ENCODE assay signal across 8 cellular contexts in the genomic region with DNA sequence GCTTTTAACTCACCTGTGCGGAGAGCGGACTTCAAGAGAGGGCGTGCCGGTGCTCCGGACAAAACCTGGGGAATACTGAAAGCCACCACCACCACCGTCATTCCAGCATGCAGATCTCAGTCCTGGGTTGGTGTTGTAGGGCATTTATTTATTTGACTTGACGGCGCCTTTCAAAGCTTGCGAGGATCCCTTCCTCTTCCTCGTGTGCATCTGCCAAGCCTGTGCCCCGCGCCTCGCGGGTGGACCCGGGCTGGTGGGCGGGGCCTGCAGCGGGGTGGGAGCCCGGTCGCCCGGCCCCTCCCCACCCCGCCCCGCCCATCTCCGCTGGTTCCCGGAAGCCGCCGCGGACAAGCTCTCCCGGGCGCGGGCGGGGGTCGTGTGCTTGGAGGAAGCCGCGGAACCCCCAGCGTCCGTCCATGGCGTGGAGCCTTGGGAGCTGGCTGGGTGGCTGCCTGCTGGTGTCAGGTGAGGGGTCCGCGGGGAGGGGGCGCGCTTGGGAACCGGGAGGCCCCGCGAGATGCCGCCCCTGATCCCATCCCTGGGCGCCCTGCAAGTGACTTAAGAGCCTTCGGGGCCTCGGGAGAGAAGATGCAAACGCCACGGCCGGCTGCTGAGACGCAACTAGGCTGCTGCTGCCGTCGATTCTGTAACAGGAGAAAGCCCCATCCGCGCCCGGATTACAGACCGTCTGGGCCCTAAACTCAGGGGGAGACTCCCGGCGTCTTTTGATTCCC. TPM values are rescaled to one million over a fixed set of nuclear protein-coding genes. Genes with fewer than 3 reads are reported as not detected.
DNase-seq lines count a peak whose midpoint lies in the region; ATAC-seq, FAIRE-seq and TF ChIP-seq lines count a peak whose summit lies in the region.

A gene (plus strand): TSS at position 318 of the 734 bp plus-strand sequence. CDS start 99 bp downstream, at position 417.

- DNase-seq in Caco-2 (peak; percentile 58 to 79), LHCN-M2 (ENCODE audit: low read depth) (peak; percentile 43), SK-MEL-5 (ENCODE audit: low read depth, low spot score) (peak; percentile 36), frontal cortex (ENCODE audit: low spot score in 2 of 2) (peak; percentile 76 to 88)
- DNase-seq in activated naive CD4-positive, alpha-beta T cell treated with Interleukin-2 at 50 U/mL for 16 hours, result peak; percentile 74

- H3K27me3 ChIP-seq in Caco-2 (replicated peaks; ENCODE audit: control insufficient read depth, insufficient read depth, low read length) (no peaks in the 10 kb centered on the region), neutrophil (no peaks in the 10 kb centered on the region)

- POLR2A ChIA-PET in Caco-2 (lab: Charles Lee), result interaction anchor here (0.6 to 1.5 kb wide), 4 partner anchors 9 to 147 kb away, joined by 3 to 5 read pairs (median 4); no protein-coding TSS in a partner anchor

- no peaks in the 10 kb centered on the region for H3K9me3 Mint-ChIP-seq in Caco-2 (ENCODE audit: unreplicated experiment)

- in situ Hi-C loops in SK-MEL-5 (cut with HindIII; ENCODE audit: low pct_unique_long_range_greater_than_20kb, low sequenced_read_pairs), result no loop called here

- no peaks in the 10 kb centered on the region for H3K27me3 Mint-ChIP-seq in Caco-2 (ENCODE audit: insufficient read depth, unreplicated experiment)

- H3K36me3 Mint-ChIP-seq in Caco-2 (ENCODE audit: insufficient read depth, unreplicated experiment), result peaks cover 48% of the 10 kb centered on the region

- H3K4me1 ChIP-seq in Caco-2 (peaks cover 15% of the 10 kb centered on the region), neutrophil (ENCODE audit: control insufficient read depth in 1 of 2, insufficient read depth in 1 of 2, low read depth in 1 of 2, low read length in 1 of 2) (peaks cover 64 to 67% of the 10 kb centered on the region in 2 experiments)

- H3K9me3 ChIP-seq in Caco-2 (no peaks in the 10 kb centered on the region), neutrophil (no peaks in the 10 kb centered on the region)

- H3K27ac ChIP-seq in neutrophil, result peak within 1 kb of the TSS; percentile 95

- no peak for FAIRE-seq in frontal cortex (lab: Jason Lieb, UNC)

- no TSS peak for BruUV-seq in Caco-2 (replicated peaks; lab: Mats Ljungman, UMichigan)

- H3K4me1 Mint-ChIP-seq in Caco-2 (ENCODE audit: low read depth, unreplicated experiment), result peaks cover 32% of the 10 kb centered on the region

- H3K36me3 ChIP-seq in Caco-2 (ENCODE audit: control insufficient read depth, insufficient read depth, low read length) (peaks cover 3% of the 10 kb centered on the region; the same call in 1 of the 2 replicates), neutrophil (peaks cover 59% of the 10 kb centered on the region)

- TF ChIP-seq CTCF in Caco-2 (IDR thresholded peaks at IDR 0.05; ENCODE audit: insufficient read depth in 1 of 2, low read depth in 1 of 2, low read length in 1 of 2, severe bottlenecking in 1 of 2, unreplicated experiment in 1 of 2) (no peak), neutrophil (IDR thresholded peaks at IDR 0.05) (no peak), subcutaneous adipose tissue (IDR thresholded peaks at IDR 0.05; ENCODE audit: low read depth) (no peak)

- H3K4me3 ChIP-seq in Caco-2 (ENCODE audit: low read depth, low read length), result peak within 1 kb of the TSS; percentile 75
- peak within 1 kb of the TSS; percentile 82 to 95 for H3K4me3 ChIP-seq in neutrophil (ENCODE audit: low read depth in 1 of 2, low read length in 1 of 2)

- intact Hi-C loops in Caco-2 (cut with micrococcal nuclease; ENCODE audit: unreplicated experiment), result loop anchor here (2.0 to 10.0 kb wide), 3 partner anchors 59 to 106 kb away; a partner anchor contains a TSS

- CTCF ChIA-PET in Caco-2 (lab: Charles Lee), result interaction anchor here (0.6 to 1.1 kb wide), 5 partner anchors 66 to 189 kb away, joined by 3 to 5 read pairs (median 4); no protein-coding TSS in a partner anchor

- peak within 1 kb of the TSS; percentile 91 for H3K27ac Mint-ChIP-seq in Caco-2 (ENCODE audit: unreplicated experiment)

- ATAC-seq in GM21528 (IDR thresholded peaks at IDR 0.05; ENCODE audit: low FRiP score, unreplicated experiment), result peak; percentile 44

- H3K4me3 Mint-ChIP-seq in Caco-2 (ENCODE audit: unreplicated experiment), result peak within 1 kb of the TSS; percentile 97

RNA-seq across cellular contexts. Expression of the gene that starts here (rescaled TPM):
- total RNA-seq in Caco-2 (2022) (11.7 and 13.1 TPM in 2 replicates), LHCN-M2 (2014; rRNA removed) (38.5 and 40.7 TPM in 2 replicates), frontal cortex (12.2 TPM), subcutaneous adipose tissue (10 to 100 TPM; 19.8 to 83.8 (median 35.1) TPM)
- polyA plus RNA-seq in LHCN-M2 (2012), result 31.3 TPM
- 30.0 and 32.5 TPM in 2 replicates for total RNA-seq in SK-MEL-5 (2014; rRNA removed; shearing (Covaris generic))
- 19.5 and 22.0 TPM in 2 replicates for polyA plus RNA-seq in SK-MEL-5 (2015; cell fraction: cytosol; rRNA removed)
- polyA plus RNA-seq in SK-MEL-5 (2015; cell fraction: nucleus; rRNA removed), result 6.1 and 9.5 TPM in 2 replicates

Comparison
In these comparisons a context has a peak if more than half of its experiments do, and no peak if none do; other contexts are left out.
1. Peak in every context shown above with its lines: DNase-seq, ATAC-seq, H3K4me3 ChIP-seq and H3K27ac ChIP-seq.